27 cellular contexts compared by ENCODE assay signal in the genomic region with DNA sequence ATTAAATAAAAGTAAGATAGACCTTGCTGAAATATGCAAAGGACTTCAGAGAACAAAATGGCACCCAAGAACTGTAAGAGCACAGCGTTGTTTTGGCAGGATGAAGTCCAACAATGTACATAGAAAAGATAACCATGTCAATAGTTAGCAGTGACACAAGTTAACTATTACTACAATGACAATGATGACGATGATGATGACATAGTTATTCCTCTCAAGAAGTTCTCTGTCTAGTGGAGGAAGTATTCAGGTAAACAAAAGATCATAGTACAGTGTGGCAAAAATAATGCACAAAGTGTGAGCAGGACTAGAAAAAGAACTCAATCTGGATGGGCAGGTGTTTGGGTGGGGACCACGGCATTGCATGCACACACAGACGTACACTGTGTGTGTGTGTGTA.
"Had no signal": no experiment of that assay in that cellular context is flagged by ENCODE, and none has a peak within 500 bp of the region (broad histone marks: within the 10 kb centered on the region; RNA-seq: fewer than 3 reads in every experiment).

No MANE protein-coding gene starts in this region.

- H2AFZ ChIP-seq: parathyroid adenoma had no signal

- H3K4me3 Mint-ChIP-seq: dendritic cell treated with granulocyte-macrophage colony-stimulating factor and Interleukin-4, amounts not matched to agents 40 ng/mL and 50 ng/mL, for 4 days; mesothelial cell of epicardium; naive B cell; natural killer cell treated with Interleukin-12 subunit alpha and Interleukin-12 subunit beta and Interleukin-15 and Interleukin-18, amount 100 ng/mL, for 72 hours; stimulated activated effector memory CD8-positive, alpha-beta T cell treated with anti-CD3 and anti-CD28 coated beads, Interleukin-12 subunit alpha, Interleukin-12 subunit beta, amount 100 ng/mL, for 72 hours had no signal

- H3K9me3 Mint-ChIP-seq: dendritic cell treated with granulocyte-macrophage colony-stimulating factor and Interleukin-4, amounts not matched to agents 40 ng/mL and 50 ng/mL, for 4 days; natural killer cell treated with Interleukin-12 subunit alpha and Interleukin-12 subunit beta and Interleukin-15 and Interleukin-18, amount 100 ng/mL, for 72 hours; stimulated activated effector memory CD8-positive, alpha-beta T cell treated with anti-CD3 and anti-CD28 coated beads, Interleukin-12 subunit alpha, Interleukin-12 subunit beta, amount 100 ng/mL, for 72 hours had no signal

- H3K27ac ChIP-seq: esophagus squamous epithelium, left lung, parathyroid adenoma, right atrium auricular region, sigmoid colon, stomach, thyroid gland had no signal

- ATAC-seq: heart right ventricle; left cardiac atrium; left lung; mucosa of descending colon; natural killer cell treated with Interleukin-12 subunit alpha and Interleukin-12 subunit beta and Interleukin-15 and Interleukin-18, amount 100 ng/mL, for 72 hours; stimulated activated effector memory CD8-positive, alpha-beta T cell treated with anti-CD3 and anti-CD28 coated beads, Interleukin-12 subunit alpha, Interleukin-12 subunit beta, amount 100 ng/mL, for 72 hours had no signal

- DNase-seq: effector memory CD4-positive, alpha-beta T cell; erythroblast; esophagus squamous epithelium; foreskin melanocyte; glutamatergic neuron; heart right ventricle; left cardiac atrium; left lung; mesenchymal stem cell; mucosa of descending colon; naive B cell; sigmoid colon; stimulated activated CD4-positive, alpha-beta T cell treated with anti-CD3 and anti-CD28 coated beads, Interleukin-2, amount 100 ng/mL, for 24 hours; stimulated activated CD4-positive, alpha-beta T cell treated with anti-CD3 and anti-CD28 coated beads, Interleukin-4, amount 100 ng/mL, for 24 hours; stimulated activated naive CD4-positive, alpha-beta T cell treated with Interleukin-2 at 50 U/mL for 16 hours; stomach; thyroid gland; trophoblast cell had no signal

- H3K27me3 Mint-ChIP-seq: natural killer cell treated with Interleukin-12 subunit alpha and Interleukin-12 subunit beta and Interleukin-15 and Interleukin-18, amount 100 ng/mL, for 72 hours; progenitor cell of endocrine pancreas had no signal

- H3K4me3 ChIP-seq: esophagus squamous epithelium, heart right ventricle, left lung, mucosa of descending colon, right atrium auricular region, sigmoid colon, stomach, thyroid gland had no signal

- H3K36me3 ChIP-seq: esophagus squamous epithelium, heart right ventricle, left lung, right atrium auricular region, sigmoid colon, stomach, thyroid gland had no signal

- H3K79me2 ChIP-seq: parathyroid adenoma had no signal

- H3K36me3 Mint-ChIP-seq: mesothelial cell of epicardium; naive B cell; stimulated activated effector memory CD8-positive, alpha-beta T cell treated with anti-CD3 and anti-CD28 coated beads, Interleukin-12 subunit alpha, Interleukin-12 subunit beta, amount 100 ng/mL, for 72 hours had no signal

- H3K27ac Mint-ChIP-seq: dendritic cell treated with granulocyte-macrophage colony-stimulating factor and Interleukin-4, amounts not matched to agents 40 ng/mL and 50 ng/mL, for 4 days; mesothelial cell of epicardium; natural killer cell treated with Interleukin-12 subunit alpha and Interleukin-12 subunit beta and Interleukin-15 and Interleukin-18, amount 100 ng/mL, for 72 hours; stimulated activated effector memory CD8-positive, alpha-beta T cell treated with anti-CD3 and anti-CD28 coated beads, Interleukin-12 subunit alpha, Interleukin-12 subunit beta, amount 100 ng/mL, for 72 hours had no signal

- FAIRE-seq: colon, islet of Langerhans had no signal

- H3K9me3 ChIP-seq: heart right ventricle, left lung, mucosa of descending colon, right atrium auricular region, sigmoid colon, stomach, thyroid gland had no signal

- H3K27me3 ChIP-seq: heart right ventricle, left lung, right atrium auricular region, sigmoid colon, stomach, thyroid gland had no signal

- H3K9ac ChIP-seq: parathyroid adenoma had no signal
